17 cellular contexts compared by ENCODE assay signal in genomic region chr17:80770881-80771611, GRCh38.
A peak's percentile ranks its signal among the peaks of the same experiment; 100 is the strongest.
DNase-seq lines count a peak whose midpoint lies in the region; ATAC-seq and TF ChIP-seq lines count a peak whose summit lies in the region.
"Had no signal": no experiment of that assay in that cellular context is flagged by ENCODE, and none has a peak within 500 bp of the region (broad histone marks: within the 10 kb centered on the region; RNA-seq: fewer than 3 reads in every experiment).

No MANE protein-coding gene starts in this region.

- 94 to 95% methylated on average over 21 of the region's 21 CpGs for WGBS in GM23248 (ENCODE audit: low coverage in 1 of 2, low lambda C conversion rate in 2 of 2, missing lambda C conversion rate in 2 of 2), 2 experiments

- H3K9me2 ChIP-seq in GM23248 (ENCODE audit: insufficient read depth), result no peaks in the 10 kb centered on the region

- H3K36me3 ChIP-seq in GM23248 (ENCODE audit: low read depth) (no peaks in the 10 kb centered on the region), upper lobe of right lung (no peaks in the 10 kb centered on the region)
- H3K36me3 ChIP-seq: ovary, SJCRH30 had no signal

- no peak for TF ChIP-seq CTCF in upper lobe of right lung (IDR thresholded peaks at IDR 0.05)

- H3K4me3 ChIP-seq in GM23248 (no peak overlapping the region), upper lobe of right lung (no peak overlapping the region)
- H3K4me3 ChIP-seq: A549, ovary, SJCRH30, tibial nerve had no signal

- H3K9me3 ChIP-seq in GM23248 (ENCODE audit: low read depth) (no peaks in the 10 kb centered on the region), upper lobe of right lung (no peaks in the 10 kb centered on the region)
- H3K9me3 ChIP-seq: A549, ovary, SJCRH30, tibial nerve had no signal

- H3F3A ChIP-seq in GM23248 (ENCODE audit: insufficient read depth), result no peaks in the 10 kb centered on the region

- H3K79me2 ChIP-seq in GM23248 (ENCODE audit: insufficient read depth), result no peaks in the 10 kb centered on the region

- H3K4me1 ChIP-seq in GM23248 (ENCODE audit: insufficient read depth) (peaks cover 8% of the 10 kb centered on the region), upper lobe of right lung (no peaks in the 10 kb centered on the region)
- H3K4me1 ChIP-seq: A549 had no signal

- no peak overlapping the region for H2AFZ ChIP-seq in GM23248

- H3K4me2 ChIP-seq in GM23248 (ENCODE audit: unreplicated experiment), result no peak overlapping the region
- H3K4me2 ChIP-seq: A549 had no signal

- H3K27ac ChIP-seq in GM23248 (no peak overlapping the region), upper lobe of right lung (no peak overlapping the region)
- H3K27ac ChIP-seq: A549, ovary, SJCRH30, tibial nerve had no signal

- H4K20me1 ChIP-seq in GM23248 (ENCODE audit: insufficient read depth), result no peaks in the 10 kb centered on the region

- H3K9ac ChIP-seq in GM23248, result no peak overlapping the region

- intact Hi-C loops in upper lobe of right lung (cut with DNase I), result no loop called here

- in situ Hi-C loops in GM23248 (cut with MboI), result no loop called here

- H3K27me3 ChIP-seq in GM23248 (replicated peaks; ENCODE audit: insufficient read depth) (no peaks in the 10 kb centered on the region), upper lobe of right lung (no peaks in the 10 kb centered on the region)
- H3K27me3 ChIP-seq: ovary, SJCRH30, tibial nerve had no signal

- DNase-seq in NCI-H2107 treated with DMSO at 0.1 percent for 48 hours (lab: John Stamatoyannopoulos, UW; ENCODE audit: unreplicated experiment) (peak; percentile 23), NCI-H2107 (lab: John Stamatoyannopoulos, UW) (no peak), COLO668 (lab: John Stamatoyannopoulos, UW; ENCODE audit: unreplicated experiment) (peak; percentile 25), SHP77 (lab: John Stamatoyannopoulos, UW) (peak; percentile 58 to 78), mesenteric fat pad (ENCODE audit: low spot score) (peak; percentile 53), GM23248 (no peak), upper lobe of right lung (no peak)
- DNase-seq in effector CD8-positive, alpha-beta T cell (lab: John Stamatoyannopoulos, UW), result no peak
- DNase-seq: activated CD4-positive, alpha-beta T cell treated with anti-CD3 and anti-CD28 coated beads, Interleukin-2, amount 50 U/mL, for 1 hour; activated gamma-delta T cell; EL; hypothalamus; NCI-H2171; ovary; SJCRH30 had no signal

- ATAC-seq in upper lobe of right lung, result no peak
- ATAC-seq: A549 had no signal

Comparison
In these comparisons a context has a peak if more than half of its experiments do, and no peak if none do; other contexts are left out.
1. DNase-seq: peak in NCI-H2107 treated with DMSO at 0.1 percent for 48 hours (single experiment), COLO668 (single experiment), SHP77 (2 of 2) and mesenteric fat pad (single experiment); none in NCI-H2107 (single experiment), GM23248 (single experiment), upper lobe of right lung (single experiment) and effector CD8-positive, alpha-beta T cell (single experiment).